21 cellular contexts compared by ENCODE assay signal in genomic region chr18:12036201-12036751, GRCh38. TPM values are rescaled to one million over a fixed set of nuclear protein-coding genes. Genes with fewer than 3 reads are reported as not detected.
"Had no signal": no experiment of that assay in that cellular context is flagged by ENCODE, and none has a peak within 500 bp of the region (broad histone marks: within the 10 kb centered on the region; RNA-seq: fewer than 3 reads in every experiment).

No MANE protein-coding gene starts in this region.

- H3K4me3 ChIP-seq: psoas muscle, upper lobe of right lung had no signal

- DNase-seq: activated CD4-positive, alpha-beta memory T cell treated with anti-CD3 and anti-CD28 coated beads for 36 hours; activated CD4-positive, alpha-beta T cell treated with anti-CD3 and anti-CD28 coated beads for 36 hours; activated gamma-delta T cell; activated T-cell treated with anti-CD3 and anti-CD28 coated beads, Interleukin-2, amount 50 U/mL, for 72 hours; dermis blood vessel endothelial cell; erythroblast; hippocampal formation; left ventricle myocardium superior; occipital lobe; psoas muscle; stimulated activated CD4-positive, alpha-beta T cell treated with anti-CD3 and anti-CD28 coated beads, Interleukin-1b, Interleukin-23, amount 100 ng/mL, for 48 hours; stimulated activated naive CD8-positive, alpha-beta T cell treated with anti-CD3 and anti-CD28 coated beads, Interleukin-15, amount 100 ng/mL, for 72 hours; T-helper 17 cell; upper lobe of right lung had no signal

- H3K27ac Mint-ChIP-seq: activated CD4-positive, alpha-beta memory T cell treated with anti-CD3 and anti-CD28 coated beads for 36 hours; activated CD4-positive, alpha-beta T cell treated with anti-CD3 and anti-CD28 coated beads for 36 hours; activated naive CD4-positive, alpha-beta T cell treated with anti-CD3 and anti-CD28 coated beads, Interleukin-2, amount 50 U/mL, for 72 hours; activated T-cell treated with anti-CD3 and anti-CD28 coated beads, Interleukin-2, amount 50 U/mL, for 72 hours; natural killer cell treated with Interleukin-12 subunit alpha and Interleukin-12 subunit beta and Interleukin-15 and Interleukin-18, amount 100 ng/mL, for 72 hours; stimulated activated naive CD8-positive, alpha-beta T cell treated with anti-CD3 and anti-CD28 coated beads, Interleukin-15, amount 100 ng/mL, for 72 hours; T-helper 17 cell had no signal

- H3K36me3 ChIP-seq: upper lobe of right lung had no signal

- ATAC-seq: activated CD4-positive, alpha-beta T cell treated with anti-CD3 and anti-CD28 coated beads for 36 hours; activated naive CD4-positive, alpha-beta T cell treated with anti-CD3 and anti-CD28 coated beads, Interleukin-2, amount 50 U/mL, for 72 hours; activated T-cell treated with anti-CD3 and anti-CD28 coated beads, Interleukin-2, amount 50 U/mL, for 72 hours; left ventricle myocardium superior; natural killer cell treated with Interleukin-12 subunit alpha and Interleukin-12 subunit beta and Interleukin-15 and Interleukin-18, amount 100 ng/mL, for 72 hours; psoas muscle; sciatic nerve; stimulated activated naive CD8-positive, alpha-beta T cell treated with anti-CD3 and anti-CD28 coated beads, Interleukin-15, amount 100 ng/mL, for 72 hours; T-helper 17 cell; upper lobe of right lung had no signal

- H3K9me3 ChIP-seq: psoas muscle, upper lobe of right lung had no signal

- H3K4me1 Mint-ChIP-seq: central memory CD8-positive, alpha-beta T cell had no signal

- H3K36me3 Mint-ChIP-seq: activated CD4-positive, alpha-beta memory T cell treated with anti-CD3 and anti-CD28 coated beads for 36 hours; activated naive CD4-positive, alpha-beta T cell treated with anti-CD3 and anti-CD28 coated beads, Interleukin-2, amount 50 U/mL, for 72 hours; natural killer cell treated with Interleukin-12 subunit alpha and Interleukin-12 subunit beta and Interleukin-15 and Interleukin-18, amount 100 ng/mL, for 72 hours had no signal

- H3K4me3 Mint-ChIP-seq: activated CD4-positive, alpha-beta memory T cell treated with anti-CD3 and anti-CD28 coated beads for 36 hours; activated CD4-positive, alpha-beta T cell treated with anti-CD3 and anti-CD28 coated beads for 36 hours; activated T-cell treated with anti-CD3 and anti-CD28 coated beads, Interleukin-2, amount 50 U/mL, for 72 hours; central memory CD8-positive, alpha-beta T cell; natural killer cell treated with Interleukin-12 subunit alpha and Interleukin-12 subunit beta and Interleukin-15 and Interleukin-18, amount 100 ng/mL, for 72 hours; stimulated activated naive CD8-positive, alpha-beta T cell treated with anti-CD3 and anti-CD28 coated beads, Interleukin-15, amount 100 ng/mL, for 72 hours; T-helper 17 cell had no signal

- H3K9me3 Mint-ChIP-seq: activated CD4-positive, alpha-beta memory T cell treated with anti-CD3 and anti-CD28 coated beads for 36 hours; activated naive CD4-positive, alpha-beta T cell treated with anti-CD3 and anti-CD28 coated beads, Interleukin-2, amount 50 U/mL, for 72 hours; activated T-cell treated with anti-CD3 and anti-CD28 coated beads, Interleukin-2, amount 50 U/mL, for 72 hours; central memory CD8-positive, alpha-beta T cell; natural killer cell treated with Interleukin-12 subunit alpha and Interleukin-12 subunit beta and Interleukin-15 and Interleukin-18, amount 100 ng/mL, for 72 hours; stimulated activated naive CD8-positive, alpha-beta T cell treated with anti-CD3 and anti-CD28 coated beads, Interleukin-15, amount 100 ng/mL, for 72 hours had no signal

- H3K27ac ChIP-seq: psoas muscle, upper lobe of right lung had no signal

- H3K27me3 ChIP-seq: upper lobe of right lung had no signal

RNA-seq across cellular contexts. Expression of gene ANKRD62, which starts 57.4 kb away (rescaled TPM):
- total RNA-seq: activated CD4-positive, alpha-beta memory T cell treated with anti-CD3 and anti-CD28 coated beads for 36 hours; activated CD4-positive, alpha-beta T cell treated with anti-CD3 and anti-CD28 coated beads for 36 hours; activated naive CD4-positive, alpha-beta T cell treated with anti-CD3 and anti-CD28 coated beads, Interleukin-2, amount 50 U/mL, for 72 hours; activated T-cell treated with anti-CD3 and anti-CD28 coated beads, Interleukin-2, amount 50 U/mL, for 72 hours; dermis blood vessel endothelial cell; glomerular endothelial cell; kidney epithelial cell; left ventricle myocardium superior; natural killer cell treated with Interleukin-12 subunit alpha and Interleukin-12 subunit beta and Interleukin-15 and Interleukin-18, amount 100 ng/mL, for 72 hours; psoas muscle; sciatic nerve; T-helper 17 cell; temporal lobe had no signal
- polyA plus RNA-seq: psoas muscle had no signal
